In genomic region chr22:37196539-37197450, GRCh38 we compare ENCODE assay signal across 8 cellular contexts. TPM values are rescaled to one million over a fixed set of nuclear protein-coding genes. Genes with fewer than 3 reads are reported as not detected.
DNase-seq lines count a peak whose midpoint lies in the region; ATAC-seq and TF ChIP-seq lines count a peak whose summit lies in the region.

No MANE protein-coding gene starts in this region.

- H2AFZ ChIP-seq in PC-9 (no peak overlapping the region), fibroblast of lung (ENCODE audit: low read length) (no peak overlapping the region), MM.1S (ENCODE audit: low read length) (no peak overlapping the region)

- H3K27ac ChIP-seq in CD8-positive, alpha-beta T cell (ENCODE audit: low read depth, low read length) = peak overlapping the region; percentile 67
- H3K27ac ChIP-seq in PC-9 (peak overlapping the region; percentile 94), fibroblast of lung (ENCODE audit: insufficient read depth, low read length) (no peak overlapping the region), MM.1S (ENCODE audit: low read length) (no peak overlapping the region)

- H3K36me3 Mint-ChIP-seq in CD8-positive, alpha-beta T cell = no peaks in the 10 kb centered on the region

- no peaks in the 10 kb centered on the region for H3K27me3 Mint-ChIP-seq in CD8-positive, alpha-beta T cell (ENCODE audit: low read depth)

- H3K9me3 ChIP-seq in CD8-positive, alpha-beta T cell (ENCODE audit: low read length) = no peaks in the 10 kb centered on the region
- H3K9me3 ChIP-seq in PC-9 (ENCODE audit: insufficient read depth, low read depth) (no peaks in the 10 kb centered on the region), fibroblast of lung (ENCODE audit: control insufficient read depth, insufficient read depth, low read depth, low read length) (no peaks in the 10 kb centered on the region), MM.1S (replicated peaks; ENCODE audit: insufficient read depth, low read length) (no peaks in the 10 kb centered on the region)

- ATAC-seq in CD8-positive, alpha-beta T cell = no peak
- ATAC-seq in omental fat pad (ENCODE audit: low FRiP score) (peak; percentile 53), HG03095 (IDR thresholded peaks at IDR 0.05; ENCODE audit: unreplicated experiment) (no peak)

- H3K4me1 Mint-ChIP-seq in CD8-positive, alpha-beta T cell (ENCODE audit: low read depth) = peaks cover 76% of the 10 kb centered on the region

- DNase-seq in CD8-positive, alpha-beta T cell = peak in 1 of 7 experiments; percentile 4
- DNase-seq in PC-9 (peak; percentile 90 to 96), fibroblast of lung (ENCODE audit: low read depth in 2 of 2) (peak; percentile 84 to 87), omental fat pad (ENCODE audit: low spot score) (peak; percentile 43), SKM-1 treated with dmso at 0.1 percent for 144 hours (lab: John Stamatoyannopoulos, UW; ENCODE audit: unreplicated experiment) (no peak), MM.1S (no peak)
- DNase-seq in stimulated activated naive CD4-positive, alpha-beta T cell treated with Interleukin-2 at 50 U/mL for 16 hours (lab: John Stamatoyannopoulos, UW) = no peak

- H3K9ac ChIP-seq in fibroblast of lung (ENCODE audit: insufficient read depth, low read length) (no peak overlapping the region), MM.1S (ENCODE audit: low read length) (no peak overlapping the region)

- no peaks in the 10 kb centered on the region for H3K9me2 ChIP-seq in PC-9 (ENCODE audit: insufficient read depth)
- H3K9me2 ChIP-seq in MM.1S (replicated peaks; ENCODE audit: insufficient read depth, low read length) = no peaks in the 10 kb centered on the region

- TF ChIP-seq CTCF in CD8-positive, alpha-beta T cell (IDR thresholded peaks at IDR 0.05) = no peak
- TF ChIP-seq CTCF in PC-9 (conservative IDR thresholded peaks at IDR 0.05) = peak; percentile 41
- TF ChIP-seq CTCF in fibroblast of lung (conservative IDR thresholded peaks at IDR 0.05 in 1 of 2, IDR thresholded peaks at IDR 0.05 in 1 of 2; ENCODE audit: low read depth in 1 of 2, low read length in 2 of 2) = no peak
- TF ChIP-seq CTCF in omental fat pad (IDR thresholded peaks at IDR 0.05) = no peak
- no peak for TF ChIP-seq CTCF in MM.1S (IDR thresholded peaks at IDR 0.05; ENCODE audit: low read length)

- H3K4me1 ChIP-seq in CD8-positive, alpha-beta T cell (ENCODE audit: insufficient read depth, low read length) = peaks cover 56% of the 10 kb centered on the region
- H3K4me1 ChIP-seq in PC-9 (replicated peaks; ENCODE audit: insufficient read depth) = peaks cover 65% of the 10 kb centered on the region
- peaks cover 23% of the 10 kb centered on the region for H3K4me1 ChIP-seq in fibroblast of lung (ENCODE audit: control insufficient read depth, extremely low read depth, insufficient read depth, low read length)
- H3K4me1 ChIP-seq in MM.1S (ENCODE audit: low read length) = peaks cover 34% of the 10 kb centered on the region

- no peak overlapping the region for H3K4me3 ChIP-seq in CD8-positive, alpha-beta T cell (ENCODE audit: low read depth, low read length)
- H3K4me3 ChIP-seq in PC-9 (peak overlapping the region; percentile 27; the same call in 1 of the 2 replicates), fibroblast of lung (replicated peaks in 1 of 4; ENCODE audit: control extremely low read depth in 1 of 4, insufficient read depth in 1 of 4, low read depth in 3 of 4, low read length in 4 of 4) (no peak overlapping the region), MM.1S (ENCODE audit: low read length) (no peak overlapping the region)

- intact Hi-C loops in CD8-positive, alpha-beta T cell (cut with DNase I, micrococcal nuclease) = loop anchor here in 1 of 2 experiments (5.0 kb wide), 2 partner anchors 219 to 339 kb away; no protein-coding TSS in a partner anchor
- intact Hi-C loops in PC-9 (cut with micrococcal nuclease; ENCODE audit: unreplicated experiment) = loop anchor here (1.0 to 10.0 kb wide), 11 partner anchors 7 to 864 kb away; partner anchors contain the start of gene IFT27

- no peaks in the 10 kb centered on the region for H3K27me3 ChIP-seq in CD8-positive, alpha-beta T cell (ENCODE audit: insufficient read depth, low read length)
- no peaks in the 10 kb centered on the region for H3K27me3 ChIP-seq in PC-9 (ENCODE audit: insufficient read depth, low read depth)
- no peaks in the 10 kb centered on the region for H3K27me3 ChIP-seq in fibroblast of lung (ENCODE audit: control insufficient read depth, insufficient read depth, low read length)
- H3K27me3 ChIP-seq in MM.1S (replicated peaks; ENCODE audit: insufficient read depth, low read length) = no peaks in the 10 kb centered on the region

- no peaks in the 10 kb centered on the region for H3K9me3 Mint-ChIP-seq in CD8-positive, alpha-beta T cell

- peak overlapping the region; percentile 95 for H3K27ac Mint-ChIP-seq in CD8-positive, alpha-beta T cell

- H3K4me3 Mint-ChIP-seq in CD8-positive, alpha-beta T cell = peak overlapping the region; percentile 3

- no peaks in the 10 kb centered on the region for H3K36me3 ChIP-seq in CD8-positive, alpha-beta T cell (ENCODE audit: insufficient read depth, low read length)
- H3K36me3 ChIP-seq in PC-9 (ENCODE audit: low read depth) (no peaks in the 10 kb centered on the region; the same call in 1 of the 2 replicates), fibroblast of lung (ENCODE audit: control insufficient read depth, insufficient read depth, low read length) (no peaks in the 10 kb centered on the region), MM.1S (replicated peaks; ENCODE audit: insufficient read depth, low read length) (no peaks in the 10 kb centered on the region)

- peak overlapping the region; percentile 96 for H3K4me2 ChIP-seq in PC-9
- H3K4me2 ChIP-seq in fibroblast of lung (ENCODE audit: extremely low read depth, insufficient read depth, low read length) = peak overlapping the region; percentile 17
- H3K4me2 ChIP-seq in MM.1S (ENCODE audit: low read depth, low read length) = no peak overlapping the region

- CTCF ChIA-PET in CD8-positive, alpha-beta T cell (lab: Charles Lee) = interaction anchor here (0.7 to 6.6 kb wide), 23 partner anchors 10 to 415 kb away, joined by 3 to 89 read pairs (median 6); partner anchors contain the start of genes IL2RB and RAC2
- CTCF ChIA-PET in PC-9 (lab: Charles Lee) = interaction anchor here (0.6 to 1.6 kb wide), 4 partner anchors 15 to 653 kb away, joined by 3 to 7 read pairs (median 4); partner anchors contain the start of gene SSTR3

- POLR2A ChIA-PET in CD8-positive, alpha-beta T cell (lab: Charles Lee) = interaction anchor here (0.6 to 5.1 kb wide), 15 partner anchors 10 to 117 kb away, joined by 3 to 44 read pairs (median 5); partner anchors contain the start of genes IL2RB and RAC2
- POLR2A ChIA-PET in PC-9 (lab: Charles Lee; ENCODE audit: unreplicated experiment) = interaction anchor here (0.6 to 1.2 kb wide), 7 partner anchors 10 to 421 kb away, joined by 3 to 9 read pairs (median 4); partner anchors contain the start of gene IFT27

- peaks cover 45% of the 10 kb centered on the region for H3F3A ChIP-seq in PC-9 (ENCODE audit: insufficient read depth, low read depth)
- peaks cover 30% of the 10 kb centered on the region for H3F3A ChIP-seq in MM.1S (ENCODE audit: insufficient read depth, low read length)

- H3K79me2 ChIP-seq in PC-9 (ENCODE audit: low read depth) = peaks cover 28% of the 10 kb centered on the region; the same call in 1 of the 2 replicates
- H3K79me2 ChIP-seq in fibroblast of lung (ENCODE audit: control insufficient read depth, insufficient read depth, low read length) = no peaks in the 10 kb centered on the region
- H3K79me2 ChIP-seq in MM.1S (ENCODE audit: low read length) = peaks cover 7% of the 10 kb centered on the region

- BruUV-seq in PC-9 (replicated peaks; lab: Mats Ljungman, UMichigan) = TSS peak; percentile 39

- H4K20me1 ChIP-seq in PC-9 (ENCODE audit: insufficient read depth) = no peaks in the 10 kb centered on the region
- H4K20me1 ChIP-seq in fibroblast of lung (ENCODE audit: control insufficient read depth, extremely low read depth, insufficient read depth, low read length) = no peaks in the 10 kb centered on the region
- H4K20me1 ChIP-seq in MM.1S (ENCODE audit: insufficient read depth, low read length) = no peaks in the 10 kb centered on the region

RNA-seq across cellular contexts. Expression of gene C1QTNF6, which starts 8.7 kb away (rescaled TPM):
- total RNA-seq in CD8-positive, alpha-beta T cell = 10 to 100 TPM; 12.0 to 12.9 TPM
- total RNA-seq in PC-9 (2021) (72.2 and 85.9 TPM in 2 replicates), fibroblast of lung (3.5 and 4.6 TPM in 2 replicates), omental fat pad (1 to 10 TPM; 1.0 to 2.8 (median 1.4) TPM)
- polyA plus RNA-seq in fibroblast of lung = 3.0 and 7.4 TPM in 2 replicates
- 3.4 and 9.0 TPM in 2 replicates for polyA plus RNA-seq in fibroblast of lung (2012)
- polyA minus RNA-seq in fibroblast of lung (ENCODE audit: low replicate concordance) = 2.7 and 13.4 TPM in 2 replicates

RNA-seq across cellular contexts. Expression of gene SSTR3, which starts 15.5 kb away (rescaled TPM):
- total RNA-seq in CD8-positive, alpha-beta T cell = 1 to 10 TPM; 2.6 to 3.1 TPM
- total RNA-seq in PC-9 (2021) (not detected in 2 replicates), fibroblast of lung (not detected in 2 replicates), omental fat pad (under 1 TPM in 2 of 4 donors, not detected in 2; 0.12 to 0.28 TPM)
- not detected in 2 replicates for polyA plus RNA-seq in fibroblast of lung
- polyA plus RNA-seq in fibroblast of lung (2012) = not detected in 2 replicates
- polyA minus RNA-seq in fibroblast of lung (ENCODE audit: low replicate concordance) = not detected in 2 replicates

RNA-seq across cellular contexts. Expression of gene IL2RB, which starts 47.1 kb away (rescaled TPM):
- total RNA-seq in CD8-positive, alpha-beta T cell = 100 to 1,000 TPM; 121 to 129 TPM
- total RNA-seq in PC-9 (2021) (0.46 and 1.0 TPM in 2 replicates), fibroblast of lung (not detected in 2 replicates), omental fat pad (1 to 10 TPM in 3 of 4 donors, under 1 TPM in 1; 0.95 to 4.4 (median 1.5) TPM)
- 0.03 and 0.07 TPM in 2 replicates for polyA plus RNA-seq in fibroblast of lung
- 0.42 TPM in 1 of 2 replicates, not detected in the other for polyA plus RNA-seq in fibroblast of lung (2012)
- polyA minus RNA-seq in fibroblast of lung (ENCODE audit: low replicate concordance) = not detected in 2 replicates

RNA-seq across cellular contexts. Expression of gene RAC2, which starts 47.3 kb away (rescaled TPM):
- total RNA-seq in CD8-positive, alpha-beta T cell = 100 to 1,000 TPM; 152 to 159 TPM
- total RNA-seq in PC-9 (2021) (79.9 and 90.5 TPM in 2 replicates), fibroblast of lung (1.5 and 2.1 TPM in 2 replicates), omental fat pad (10 to 100 TPM; 11.0 to 51.6 (median 20.0) TPM)
- 10.5 and 10.9 TPM in 2 replicates for polyA plus RNA-seq in fibroblast of lung
- 20.8 and 21.7 TPM in 2 replicates for polyA plus RNA-seq in fibroblast of lung (2012)
- 47.3 and 61.6 TPM in 2 replicates for polyA minus RNA-seq in fibroblast of lung (ENCODE audit: low replicate concordance)

Comparison
In these comparisons a context has a peak if more than half of its experiments do, and no peak if none do; other contexts are left out.
1. DNase-seq: peak in PC-9 (2 of 2), fibroblast of lung (2 of 2) and omental fat pad (single experiment); none in stimulated activated naive CD4-positive, alpha-beta T cell treated with Interleukin-2 at 50 U/mL for 16 hours (single experiment), SKM-1 treated with dmso at 0.1 percent for 144 hours (single experiment) and MM.1S (single experiment).
2. H3K27ac ChIP-seq: peak in CD8-positive, alpha-beta T cell (single experiment) and PC-9 (single experiment); none in fibroblast of lung (single experiment) and MM.1S (single experiment).
3. RNA of gene IL2RB, which starts 47.1 kb away (total RNA-seq): 121 to 129 TPM in CD8-positive, alpha-beta T cell; 0.95 to 4.4 TPM in omental fat pad, 0.46 to 1.0 TPM in PC-9 and not detected in fibroblast of lung; every median in the first group is over 10 times any median in the second.